ENCODE assay signal across 12 cellular contexts in genomic region chr11:69791266-69791665, GRCh38. TPM values are rescaled to one million over a fixed set of nuclear protein-coding genes. Genes with fewer than 3 reads are reported as not detected.
DNase-seq lines count a peak whose midpoint lies in the region; ATAC-seq lines count a peak whose summit lies in the region.
"Had no signal": no experiment of that assay in that cellular context is flagged by ENCODE, and none has a peak within 500 bp of the region (broad histone marks: within the 10 kb centered on the region; RNA-seq: fewer than 3 reads in every experiment).

No MANE protein-coding gene starts in this region.

- no peak overlapping the region for H4K91ac ChIP-seq in mesenchymal stem cell (ENCODE audit: low read length)

- no peak overlapping the region for H3K27ac ChIP-seq in mesenchymal stem cell (ENCODE audit: low read length, poor library complexity, severe bottlenecking)
- H3K27ac ChIP-seq: pancreas had no signal

- no peak overlapping the region for H3K4ac ChIP-seq in mesenchymal stem cell (ENCODE audit: low read depth in 1 of 2, low read length in 2 of 2)

- H3K9me3 ChIP-seq in mesenchymal stem cell (ENCODE audit: control insufficient read depth, low read length): no peaks in the 10 kb centered on the region
- H3K9me3 ChIP-seq: pancreas had no signal

- H3K4me1 ChIP-seq in mesenchymal stem cell (ENCODE audit: control insufficient read depth, insufficient read depth, low read depth, low read length): peaks cover 6% of the 10 kb centered on the region
- H3K4me1 ChIP-seq: pancreas had no signal

- in situ Hi-C loops in ACHN (cut with HindIII; ENCODE audit: low pct_ligation_motif_present, low pct_unique_long_range_greater_than_20kb, low sequenced_read_pairs): no loop called here

- H3K27me3 ChIP-seq in mesenchymal stem cell (ENCODE audit: control insufficient read depth in 1 of 2, insufficient read depth in 1 of 2, low read length in 2 of 2): peaks cover 12 to 22% of the 10 kb centered on the region in 2 experiments
- H3K27me3 ChIP-seq: pancreas had no signal

- peak overlapping the region in 1 of 2 experiments; percentile 5 for H3K23ac ChIP-seq in mesenchymal stem cell (ENCODE audit: low read length in 2 of 2)

- no peak overlapping the region for H2AFZ ChIP-seq in mesenchymal stem cell (ENCODE audit: low read depth, low read length)

- H3K14ac ChIP-seq in mesenchymal stem cell (ENCODE audit: low read length in 2 of 2): no peak overlapping the region

- DNase-seq in ACHN: peak; percentile 34
- peak; percentile 85 for DNase-seq in HS-5 (ENCODE audit: low read depth)
- DNase-seq in cerebellar cortex (ENCODE audit: low spot score): peak; percentile 69
- DNase-seq in mesenchymal stem cell: peak; percentile 51
- DNase-seq in central memory CD4-positive, alpha-beta T cell: no peak
- no peak for DNase-seq in DMS114 treated with DMSO at 0.1 percent for 48 hours (lab: John Stamatoyannopoulos, UW; ENCODE audit: unreplicated experiment)
- no peak for DNase-seq in NCI-H524 (lab: John Stamatoyannopoulos, UW)
- DNase-seq: kidney, pancreas had no signal

- H3K79me1 ChIP-seq in mesenchymal stem cell (replicated peaks; ENCODE audit: low read length, poor library complexity, severe bottlenecking): no peaks in the 10 kb centered on the region

- peak overlapping the region in 1 of 2 experiments; percentile 26 for H3K18ac ChIP-seq in mesenchymal stem cell (ENCODE audit: low read depth in 1 of 2, low read length in 2 of 2)

- no peak overlapping the region for H2BK15ac ChIP-seq in mesenchymal stem cell (ENCODE audit: low read depth, poor library complexity, severe bottlenecking)

- no peak overlapping the region for H2BK120ac ChIP-seq in mesenchymal stem cell (ENCODE audit: low read depth, low read length)

- no peak overlapping the region for H2BK5ac ChIP-seq in mesenchymal stem cell (ENCODE audit: low read depth, low read length, poor library complexity, severe bottlenecking)

- H4K8ac ChIP-seq in mesenchymal stem cell (ENCODE audit: low read length): no peak overlapping the region

- 54% methylated on average over 10 of the region's 10 CpGs for WGBS in mesenchymal stem cell

- no peaks in the 10 kb centered on the region for H3K36me3 ChIP-seq in mesenchymal stem cell (ENCODE audit: control insufficient read depth in 1 of 2, insufficient read depth in 2 of 2, low read depth in 1 of 2, low read length in 2 of 2)
- H3K36me3 ChIP-seq: pancreas had no signal

- no peak for ATAC-seq in GM18511 (IDR thresholded peaks at IDR 0.05; ENCODE audit: unreplicated experiment)
- ATAC-seq: K562 had no signal

- peak overlapping the region in 1 of 2 experiments; percentile 49 for H3K4me3 ChIP-seq in mesenchymal stem cell (ENCODE audit: insufficient read depth in 1 of 2, low read depth in 1 of 2, low read length in 2 of 2)
- H3K4me3 ChIP-seq: K562, pancreas had no signal

- H3K4me2 ChIP-seq in mesenchymal stem cell (ENCODE audit: low read length, poor library complexity, severe bottlenecking): no peak overlapping the region

- no peak overlapping the region for H2BK12ac ChIP-seq in mesenchymal stem cell (ENCODE audit: low read length in 2 of 2)

- H3K9ac ChIP-seq in mesenchymal stem cell (ENCODE audit: low read length): peak overlapping the region; percentile 73

- no peak overlapping the region for H2AK5ac ChIP-seq in mesenchymal stem cell (ENCODE audit: low read length, severe bottlenecking)

RNA-seq across cellular contexts. Expression of gene FGF4, which starts 16.1 kb away (rescaled TPM):
- polyA plus RNA-seq in mesenchymal stem cell (2013, experiment 1 of 2): not detected
- not detected for polyA plus RNA-seq in mesenchymal stem cell (2013, experiment 2 of 2)
- polyA plus RNA-seq: endothelial cell of umbilical vein, K562, pancreas had no signal

RNA-seq across cellular contexts. Expression of gene FGF3, which starts 27.9 kb away (rescaled TPM):
- not detected for polyA plus RNA-seq in mesenchymal stem cell (2013, experiment 1 of 2)
- not detected for polyA plus RNA-seq in mesenchymal stem cell (2013, experiment 2 of 2)
- polyA plus RNA-seq: endothelial cell of umbilical vein, K562, pancreas had no signal

Comparison
In these comparisons a context has a peak if more than half of its experiments do, and no peak if none do; other contexts are left out.
1. DNase-seq: peak in ACHN (single experiment), HS-5 (single experiment), cerebellar cortex (single experiment) and mesenchymal stem cell (single experiment); none in central memory CD4-positive, alpha-beta T cell (single experiment), DMS114 treated with DMSO at 0.1 percent for 48 hours (single experiment) and NCI-H524 (0 of 2).